10 cellular contexts compared by ENCODE assay signal in genomic region chr10:124064676-124065075, GRCh38. TPM values are rescaled to one million over a fixed set of nuclear protein-coding genes. Genes with fewer than 3 reads are reported as not detected.
DNase-seq lines count a peak whose midpoint lies in the region; ATAC-seq and TF ChIP-seq lines count a peak whose summit lies in the region.
"Had no signal": no experiment of that assay in that cellular context is flagged by ENCODE, and none has a peak within 500 bp of the region (broad histone marks: within the 10 kb centered on the region; RNA-seq: fewer than 3 reads in every experiment).

No MANE protein-coding gene starts in this region.

- H3K4me3 Mint-ChIP-seq in T-helper 2 cell treated with Interferon-gamma antibody and Interleukin-4, amounts not matched to agents 5 μg/mL and 100 μg/mL, for 36 hours = peak overlapping the region; percentile 63
- H3K4me3 Mint-ChIP-seq in stimulated activated effector memory CD8-positive, alpha-beta T cell treated with anti-CD3 and anti-CD28 coated beads, Interleukin-12 subunit alpha, Interleukin-12 subunit beta, amount 100 ng/mL, for 72 hours = peak overlapping the region; percentile 57

- WGBS in esophagus, 2 donors = 80 to 84% methylated on average over 6 of the region's 6 CpGs

- peaks cover 3% of the 10 kb centered on the region for H3K27me3 Mint-ChIP-seq in T-helper 2 cell treated with Interferon-gamma antibody and Interleukin-4, amounts not matched to agents 5 μg/mL and 100 μg/mL, for 36 hours (ENCODE audit: low read depth)

- H3K4me1 ChIP-seq in Peyer's patch (peaks cover 0 to 41% (median 23%) of the 10 kb centered on the region in 4 donors), esophagus (ENCODE audit: control insufficient read depth in 2 of 2, insufficient read depth in 2 of 2, low read length in 1 of 2) (peaks cover 3 to 8% of the 10 kb centered on the region in 2 donors)

- H3K9me3 ChIP-seq in Peyer's patch (no peaks in the 10 kb centered on the region), esophagus (ENCODE audit: control insufficient read depth in 2 of 2, insufficient read depth in 1 of 2, low read depth in 1 of 2, low read length in 1 of 2) (no peaks in the 10 kb centered on the region)

- no peak for DNase-seq in T-helper 2 cell treated with Interferon-gamma antibody and Interleukin-4, amounts not matched to agents 5 μg/mL and 100 μg/mL, for 36 hours (ENCODE audit: low spot score)
- no peak for DNase-seq in T-helper 2 cell
- peak in 2 of 3 donors; percentile 54 to 66 for DNase-seq in Peyer's patch
- DNase-seq in stimulated activated effector memory CD8-positive, alpha-beta T cell treated with anti-CD3 and anti-CD28 coated beads, Interleukin-12 subunit alpha, Interleukin-12 subunit beta, amount 100 ng/mL, for 72 hours (ENCODE audit: low spot score in 2 of 2) = no peak
- DNase-seq: NCI-H446, WERI-Rb-1 had no signal

- no peak for TF ChIP-seq CTCF in Peyer's patch (IDR thresholded peaks at IDR 0.05)

- no peaks in the 10 kb centered on the region for H3K36me3 Mint-ChIP-seq in T-helper 2 cell treated with Interferon-gamma antibody and Interleukin-4, amounts not matched to agents 5 μg/mL and 100 μg/mL, for 36 hours (ENCODE audit: low read depth)
- no peaks in the 10 kb centered on the region for H3K36me3 Mint-ChIP-seq in stimulated activated effector memory CD8-positive, alpha-beta T cell treated with anti-CD3 and anti-CD28 coated beads, Interleukin-12 subunit alpha, Interleukin-12 subunit beta, amount 100 ng/mL, for 72 hours

- no peaks in the 10 kb centered on the region for H3K27me3 ChIP-seq in Peyer's patch
- H3K27me3 ChIP-seq in esophagus (ENCODE audit: control insufficient read depth in 1 of 2, insufficient read depth in 2 of 2, low read length in 2 of 2) = no peaks in the 10 kb centered on the region

- H3K4me3 ChIP-seq in Peyer's patch = peak overlapping the region in 3 of 4 donors; percentile 2 to 17 (median 11)
- H3K4me3 ChIP-seq in esophagus (ENCODE audit: low read depth in 1 of 2, low read length in 2 of 2) = no peak overlapping the region

- peak overlapping the region; percentile 69 to 88 (median 72) for H3K27ac ChIP-seq in Peyer's patch
- H3K27ac ChIP-seq in esophagus (ENCODE audit: low read depth in 2 of 2, low read length in 1 of 2) = peak overlapping the region; percentile 45
- H3K27ac ChIP-seq: WERI-Rb-1 had no signal

- no peak for ATAC-seq in stimulated activated effector memory CD8-positive, alpha-beta T cell treated with anti-CD3 and anti-CD28 coated beads, Interleukin-12 subunit alpha, Interleukin-12 subunit beta, amount 100 ng/mL, for 72 hours
- ATAC-seq in GM18867 (IDR thresholded peaks at IDR 0.05; ENCODE audit: unreplicated experiment) (no peak), GM21515 (IDR thresholded peaks at IDR 0.05; ENCODE audit: unreplicated experiment) (no peak), GM21723 (IDR thresholded peaks at IDR 0.05; ENCODE audit: unreplicated experiment) (no peak)

- no peaks in the 10 kb centered on the region for H3K9me3 Mint-ChIP-seq in T-helper 2 cell treated with Interferon-gamma antibody and Interleukin-4, amounts not matched to agents 5 μg/mL and 100 μg/mL, for 36 hours
- no peaks in the 10 kb centered on the region for H3K9me3 Mint-ChIP-seq in stimulated activated effector memory CD8-positive, alpha-beta T cell treated with anti-CD3 and anti-CD28 coated beads, Interleukin-12 subunit alpha, Interleukin-12 subunit beta, amount 100 ng/mL, for 72 hours

- H3K36me3 ChIP-seq in Peyer's patch (no peaks in the 10 kb centered on the region), esophagus (ENCODE audit: control insufficient read depth in 2 of 2, insufficient read depth in 2 of 2, low read length in 1 of 2) (no peaks in the 10 kb centered on the region)
- H3K36me3 ChIP-seq: WERI-Rb-1 had no signal

- no peak for TF ChIP-seq POLR2A in Peyer's patch (IDR thresholded peaks at IDR 0.05)

- H3K27ac Mint-ChIP-seq in T-helper 2 cell treated with Interferon-gamma antibody and Interleukin-4, amounts not matched to agents 5 μg/mL and 100 μg/mL, for 36 hours = peak overlapping the region; percentile 5
- H3K27ac Mint-ChIP-seq in stimulated activated effector memory CD8-positive, alpha-beta T cell treated with anti-CD3 and anti-CD28 coated beads, Interleukin-12 subunit alpha, Interleukin-12 subunit beta, amount 100 ng/mL, for 72 hours = peak overlapping the region; percentile 43

- H3K4me1 Mint-ChIP-seq in T-helper 2 cell treated with Interferon-gamma antibody and Interleukin-4, amounts not matched to agents 5 μg/mL and 100 μg/mL, for 36 hours (ENCODE audit: low read depth) = peaks cover 12% of the 10 kb centered on the region
- peaks cover 11% of the 10 kb centered on the region for H3K4me1 Mint-ChIP-seq in stimulated activated effector memory CD8-positive, alpha-beta T cell treated with anti-CD3 and anti-CD28 coated beads, Interleukin-12 subunit alpha, Interleukin-12 subunit beta, amount 100 ng/mL, for 72 hours

RNA-seq across cellular contexts. Expression of gene CHST15, which starts 28.7 kb away (rescaled TPM):
- 10 to 100 TPM in 2 of 4 donors, 1 to 10 TPM in 2; 3.9 to 55.3 (median 10.9) TPM for total RNA-seq in Peyer's patch
- polyA plus RNA-seq in esophagus = 1 to 10 TPM; 1.4 to 3.7 TPM

Comparison
In these comparisons a context has a peak if more than half of its experiments do, and no peak if none do; other contexts are left out.
1. DNase-seq: peak in Peyer's patch (2 of 3); none in T-helper 2 cell treated with Interferon-gamma antibody and Interleukin-4, amounts not matched to agents 5 μg/mL and 100 μg/mL, for 36 hours (single experiment), T-helper 2 cell (0 of 5) and stimulated activated effector memory CD8-positive, alpha-beta T cell treated with anti-CD3 and anti-CD28 coated beads, Interleukin-12 subunit alpha, Interleukin-12 subunit beta, amount 100 ng/mL, for 72 hours (0 of 2).
2. H3K4me3 ChIP-seq: peak in Peyer's patch (3 of 4); none in esophagus (0 of 2).